ENCODE assay signal across 10 cellular contexts in the genomic region with DNA sequence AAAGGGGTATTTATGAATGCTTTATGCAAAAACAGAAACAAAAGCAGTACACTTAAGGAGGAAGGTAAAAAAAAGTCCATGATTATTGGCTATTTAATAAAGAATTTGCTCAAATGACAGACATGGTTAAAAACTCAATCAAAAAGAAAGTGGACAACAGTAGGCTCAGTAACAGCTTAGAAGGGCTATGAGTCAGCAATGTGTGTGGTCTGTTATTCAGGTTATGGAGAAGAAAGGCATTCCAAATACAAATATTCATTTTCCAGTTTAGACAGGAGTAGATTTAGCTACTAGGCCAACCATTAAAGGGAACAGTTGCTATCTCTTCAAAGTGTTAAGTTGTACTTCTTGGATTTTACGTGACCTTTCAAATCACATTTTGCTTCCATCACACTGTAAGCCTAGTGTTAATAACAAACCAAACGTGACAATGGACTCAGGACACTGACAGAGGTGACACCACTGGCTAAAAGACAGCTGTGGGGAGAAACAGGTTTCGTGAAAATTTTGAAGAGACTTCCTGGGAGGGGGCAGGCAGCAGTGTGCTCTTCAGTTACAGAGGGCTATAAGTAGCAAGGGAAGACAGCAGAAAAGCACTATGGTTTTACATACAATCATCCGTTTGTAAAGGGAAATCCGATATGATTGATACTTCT. TPM values are rescaled to one million over a fixed set of nuclear protein-coding genes. Genes with fewer than 3 reads are reported as not detected.
A peak's percentile ranks its signal among the peaks of the same experiment; 100 is the strongest.
DNase-seq lines count a peak whose midpoint lies in the region; ATAC-seq and TF ChIP-seq lines count a peak whose summit lies in the region.
"Had no signal": no experiment of that assay in that cellular context is flagged by ENCODE, and none has a peak within 500 bp of the region (broad histone marks: within the 10 kb centered on the region; RNA-seq: fewer than 3 reads in every experiment).

No MANE protein-coding gene starts in this region.

- H3K9me3 ChIP-seq in right atrium auricular region, result no peaks in the 10 kb centered on the region

- no peak overlapping the region for H3K4me3 Mint-ChIP-seq in activated T-cell treated with anti-CD3 and anti-CD28 coated beads, Interleukin-2, amount 50 U/mL, for 24 hours
- H3K4me3 Mint-ChIP-seq in activated T-helper 1 cell treated with anti-CD3 and anti-CD28 coated beads, Interleukin-12 subunit alpha, Interleukin-12 subunit beta, Interleukin-2, Interleukin-4 antibody, amounts not matched to agents 30 ng/mL and 10 ng/mL and 1 ng/mL, durations not matched to agents 14 hours and 24 hours and 36 hours, result no peak overlapping the region
- H3K4me3 Mint-ChIP-seq in activated T-cell treated with anti-CD3 and anti-CD28 coated beads, Interleukin-2, amount 50 U/mL, for 4 hours, result no peak overlapping the region

- no peak for ATAC-seq in HG02759 (IDR thresholded peaks at IDR 0.05; ENCODE audit: unreplicated experiment)
- ATAC-seq in activated T-cell treated with anti-CD3 and anti-CD28 coated beads, Interleukin-2, amount 50 U/mL, for 4 hours, result no peak

- H3K4me1 ChIP-seq in right atrium auricular region, result peaks cover 0 to 12% of the 10 kb centered on the region in 2 donors

- H3K36me3 Mint-ChIP-seq in activated T-cell treated with anti-CD3 and anti-CD28 coated beads, Interleukin-2, amount 50 U/mL, for 24 hours (ENCODE audit: low read depth), result peaks cover 32% of the 10 kb centered on the region
- H3K36me3 Mint-ChIP-seq in activated T-helper 1 cell treated with anti-CD3 and anti-CD28 coated beads, Interleukin-12 subunit alpha, Interleukin-12 subunit beta, Interleukin-2, Interleukin-4 antibody, amounts not matched to agents 30 ng/mL and 10 ng/mL and 1 ng/mL, durations not matched to agents 14 hours and 24 hours and 36 hours (ENCODE audit: low read depth), result peaks cover 9% of the 10 kb centered on the region
- peaks cover 12% of the 10 kb centered on the region for H3K36me3 Mint-ChIP-seq in activated T-cell treated with anti-CD3 and anti-CD28 coated beads, Interleukin-2, amount 50 U/mL, for 4 hours (ENCODE audit: insufficient read depth)

- no peak overlapping the region for H3K4me3 ChIP-seq in right atrium auricular region

- peaks cover 9% of the 10 kb centered on the region for H3K4me1 Mint-ChIP-seq in activated T-cell treated with anti-CD3 and anti-CD28 coated beads, Interleukin-2, amount 50 U/mL, for 24 hours (ENCODE audit: low read depth)
- peaks cover 29% of the 10 kb centered on the region for H3K4me1 Mint-ChIP-seq in activated T-helper 1 cell treated with anti-CD3 and anti-CD28 coated beads, Interleukin-12 subunit alpha, Interleukin-12 subunit beta, Interleukin-2, Interleukin-4 antibody, amounts not matched to agents 30 ng/mL and 10 ng/mL and 1 ng/mL, durations not matched to agents 14 hours and 24 hours and 36 hours (ENCODE audit: low read depth)
- H3K4me1 Mint-ChIP-seq in activated T-cell treated with anti-CD3 and anti-CD28 coated beads, Interleukin-2, amount 50 U/mL, for 4 hours (ENCODE audit: low read depth), result peaks cover 6% of the 10 kb centered on the region

- no peaks in the 10 kb centered on the region for H3K27me3 Mint-ChIP-seq in activated T-cell treated with anti-CD3 and anti-CD28 coated beads, Interleukin-2, amount 50 U/mL, for 24 hours
- no peaks in the 10 kb centered on the region for H3K27me3 Mint-ChIP-seq in activated T-helper 1 cell treated with anti-CD3 and anti-CD28 coated beads, Interleukin-12 subunit alpha, Interleukin-12 subunit beta, Interleukin-2, Interleukin-4 antibody, amounts not matched to agents 30 ng/mL and 10 ng/mL and 1 ng/mL, durations not matched to agents 14 hours and 24 hours and 36 hours (ENCODE audit: insufficient read depth)
- H3K27me3 Mint-ChIP-seq in activated T-cell treated with anti-CD3 and anti-CD28 coated beads, Interleukin-2, amount 50 U/mL, for 4 hours (ENCODE audit: low read depth), result no peaks in the 10 kb centered on the region

- peaks cover 6% of the 10 kb centered on the region for H3K36me3 ChIP-seq in right atrium auricular region

- intact Hi-C loops in activated T-helper 1 cell treated with anti-CD3 and anti-CD28 coated beads, Interleukin-12 subunit alpha, Interleukin-12 subunit beta, Interleukin-2, Interleukin-4 antibody, amounts not matched to agents 30 ng/mL and 10 ng/mL and 1 ng/mL, durations not matched to agents 14 hours and 24 hours and 36 hours (cut with micrococcal nuclease), result no loop called here

- H3K27ac ChIP-seq in right atrium auricular region, result peak overlapping the region; percentile 66 to 83

- peak overlapping the region; percentile 65 for H3K27ac Mint-ChIP-seq in activated T-cell treated with anti-CD3 and anti-CD28 coated beads, Interleukin-2, amount 50 U/mL, for 24 hours
- peak overlapping the region; percentile 19 for H3K27ac Mint-ChIP-seq in activated T-helper 1 cell treated with anti-CD3 and anti-CD28 coated beads, Interleukin-12 subunit alpha, Interleukin-12 subunit beta, Interleukin-2, Interleukin-4 antibody, amounts not matched to agents 30 ng/mL and 10 ng/mL and 1 ng/mL, durations not matched to agents 14 hours and 24 hours and 36 hours

- H3K9me3 Mint-ChIP-seq in activated T-cell treated with anti-CD3 and anti-CD28 coated beads, Interleukin-2, amount 50 U/mL, for 24 hours, result no peaks in the 10 kb centered on the region
- H3K9me3 Mint-ChIP-seq in activated T-helper 1 cell treated with anti-CD3 and anti-CD28 coated beads, Interleukin-12 subunit alpha, Interleukin-12 subunit beta, Interleukin-2, Interleukin-4 antibody, amounts not matched to agents 30 ng/mL and 10 ng/mL and 1 ng/mL, durations not matched to agents 14 hours and 24 hours and 36 hours, result no peaks in the 10 kb centered on the region
- H3K9me3 Mint-ChIP-seq in activated T-cell treated with anti-CD3 and anti-CD28 coated beads, Interleukin-2, amount 50 U/mL, for 4 hours, result no peaks in the 10 kb centered on the region

- no peak for TF ChIP-seq CTCF in right atrium auricular region (IDR thresholded peaks at IDR 0.05)

- H3K27me3 ChIP-seq in right atrium auricular region, result no peaks in the 10 kb centered on the region

- no peak for DNase-seq in activated T-cell treated with anti-CD3 and anti-CD28 coated beads, Interleukin-2, amount 50 U/mL, for 24 hours
- DNase-seq in activated T-cell treated with anti-CD3 and anti-CD28 coated beads, Interleukin-2, amount 50 U/mL, for 48 hours, result no peak
- DNase-seq in activated T-helper 1 cell treated with anti-CD3 and anti-CD28 coated beads, Interleukin-12 subunit alpha, Interleukin-12 subunit beta, Interleukin-2, Interleukin-4 antibody, amounts not matched to agents 30 ng/mL and 10 ng/mL and 1 ng/mL, durations not matched to agents 14 hours and 24 hours and 36 hours (ENCODE audit: low spot score), result no peak
- DNase-seq in right atrium auricular region (ENCODE audit: low spot score) (no peak), stromal cell of bone marrow (ENCODE audit: low read depth) (peak; percentile 29), DMS79 treated with DMSO at 0.1 percent for 48 hours (lab: John Stamatoyannopoulos, UW) (no peak)
- DNase-seq in activated T-cell treated with anti-CD3 and anti-CD28 coated beads, Interleukin-2, amount 50 U/mL, for 4 hours, result no peak
- DNase-seq: NCI-H1930, T-helper 9 cell had no signal

RNA-seq across cellular contexts. Expression of a gene that starts 41.7 kb away (rescaled TPM):
- 0.29 and 0.54 TPM in 2 replicates for total RNA-seq in activated T-helper 1 cell treated with anti-CD3 and anti-CD28 coated beads, Interleukin-12 subunit alpha, Interleukin-12 subunit beta, Interleukin-2, Interleukin-4 antibody, amounts not matched to agents 30 ng/mL and 10 ng/mL and 1 ng/mL, durations not matched to agents 14 hours and 24 hours and 36 hours
- 1 to 10 TPM; 2.0 to 5.3 TPM for total RNA-seq in right atrium auricular region
- total RNA-seq in activated T-cell treated with anti-CD3 and anti-CD28 coated beads, Interleukin-2, amount 50 U/mL, for 4 hours, result under 1 TPM; 0.40 to 0.61 (median 0.46) TPM
